Comparison of ENCODE assay signal across 15 cellular contexts in genomic region chr7:17206354-17206905, GRCh38.
DNase-seq lines count a peak whose midpoint lies in the region; ATAC-seq, FAIRE-seq and TF ChIP-seq lines count a peak whose summit lies in the region.
"Had no signal": no experiment of that assay in that cellular context is flagged by ENCODE, and none has a peak within 500 bp of the region (broad histone marks: within the 10 kb centered on the region; RNA-seq: fewer than 3 reads in every experiment).

No MANE protein-coding gene starts in this region.

- peak; percentile 64 for ATAC-seq in DND-41 (ENCODE audit: insufficient read depth, low read depth)
- ATAC-seq in HG03354 (IDR thresholded peaks at IDR 0.05; ENCODE audit: poor library complexity, severe bottlenecking, unreplicated experiment), result peak; percentile 77
- ATAC-seq in RWPE2 (ENCODE audit: low read depth), result peak; percentile 42; the same call in 2 of the 3 replicates
- no peak for ATAC-seq in HG02852 (IDR thresholded peaks at IDR 0.05; ENCODE audit: unreplicated experiment)
- no peak for ATAC-seq in SK-N-SH treated with all-trans-retinoic acid at 6 μM for 48 hours
- ATAC-seq: naive thymus-derived CD8-positive, alpha-beta T cell had no signal

- no peak overlapping the region for H3K4me2 ChIP-seq in DND-41 (ENCODE audit: insufficient read depth, low read length)
- H3K4me2 ChIP-seq in keratinocyte (ENCODE audit: control insufficient read depth, extremely low read depth, insufficient read depth, low read depth, low read length), result peak overlapping the region; percentile 17

- H4K20me1 ChIP-seq in DND-41 (ENCODE audit: insufficient read depth, low read length) (no peaks in the 10 kb centered on the region), keratinocyte (ENCODE audit: control insufficient read depth, extremely low read depth, insufficient read depth, low read length) (no peaks in the 10 kb centered on the region)

- no peak overlapping the region for H2AFZ ChIP-seq in DND-41 (ENCODE audit: low read depth, low read length)
- peak overlapping the region; percentile 4 for H2AFZ ChIP-seq in keratinocyte (ENCODE audit: control insufficient read depth, low read length)

- H3K27me3 ChIP-seq in DND-41 (ENCODE audit: insufficient read depth, low read length, poor library complexity) (no peaks in the 10 kb centered on the region), RWPE2 (ENCODE audit: insufficient read depth, poor library complexity, severe bottlenecking) (no peaks in the 10 kb centered on the region), keratinocyte (ENCODE audit: control insufficient read depth, extremely low read depth, insufficient read depth, low read length) (no peaks in the 10 kb centered on the region)
- H3K27me3 ChIP-seq: uterus had no signal

- H3K4me3 ChIP-seq in DND-41 (ENCODE audit: low read depth in 1 of 2, low read length in 2 of 2) (no peak overlapping the region), RWPE2 (ENCODE audit: severe bottlenecking) (no peak overlapping the region), keratinocyte (ENCODE audit: control insufficient read depth in 2 of 3, extremely low read depth in 1 of 3, insufficient read depth in 2 of 3, low read depth in 1 of 3, low read length in 3 of 3) (no peak overlapping the region)
- H3K4me3 ChIP-seq: uterus had no signal

- H3K9me3 ChIP-seq in DND-41 (ENCODE audit: insufficient read depth, low read length, severe bottlenecking) (no peaks in the 10 kb centered on the region), RWPE2 (ENCODE audit: severe bottlenecking) (no peaks in the 10 kb centered on the region), keratinocyte (ENCODE audit: control insufficient read depth, low read depth, low read length) (no peaks in the 10 kb centered on the region)
- H3K9me3 ChIP-seq: uterus had no signal

- FAIRE-seq in keratinocyte (lab: Jason Lieb, UNC), result no peak
- FAIRE-seq: HTR-8/SVneo had no signal

- H3K4me3 Mint-ChIP-seq in HFFc6, result no peak overlapping the region
- H3K4me3 Mint-ChIP-seq: naive thymus-derived CD8-positive, alpha-beta T cell had no signal

- no peak overlapping the region for H3K9ac ChIP-seq in DND-41 (ENCODE audit: low read depth, low read length)
- H3K9ac ChIP-seq in keratinocyte (ENCODE audit: control insufficient read depth, extremely low read depth, insufficient read depth, low read length), result no peak overlapping the region

- H3K4me1 Mint-ChIP-seq in HFFc6 (ENCODE audit: low read depth), result no peaks in the 10 kb centered on the region

- no peak for TF ChIP-seq CTCF in DND-41 (IDR thresholded peaks at IDR 0.05; ENCODE audit: borderline replicate concordance, extremely low read depth, low read length, poor library complexity, severe bottlenecking)
- TF ChIP-seq CTCF in RWPE2 (IDR thresholded peaks at IDR 0.05; ENCODE audit: poor library complexity, severe bottlenecking), result no peak
- TF ChIP-seq CTCF in keratinocyte (optimal IDR thresholded peaks at IDR 0.05 in 1 of 3, IDR thresholded peaks at IDR 0.05 in 1 of 3, conservative IDR thresholded peaks at IDR 0.05 in 1 of 3; ENCODE audit: extremely low read depth in 1 of 3, insufficient read depth in 2 of 3, low read length in 3 of 3), result no peak
- TF ChIP-seq CTCF in HFFc6 (IDR thresholded peaks at IDR 0.05), result no peak

- H3K9me1 ChIP-seq in keratinocyte (ENCODE audit: control insufficient read depth, extremely low read depth, insufficient read depth, low read length), result no peaks in the 10 kb centered on the region

- no peaks in the 10 kb centered on the region for H3K27me3 Mint-ChIP-seq in HFFc6 (ENCODE audit: insufficient read depth)
- H3K27me3 Mint-ChIP-seq: naive thymus-derived CD8-positive, alpha-beta T cell had no signal

- no peak overlapping the region for H3K27ac Mint-ChIP-seq in HFFc6

- H3K79me2 ChIP-seq in DND-41 (ENCODE audit: insufficient read depth, low read length) (no peaks in the 10 kb centered on the region), keratinocyte (ENCODE audit: control insufficient read depth, insufficient read depth, low read length) (no peaks in the 10 kb centered on the region)

- no peaks in the 10 kb centered on the region for H3K36me3 Mint-ChIP-seq in HFFc6 (ENCODE audit: low read depth)
- H3K36me3 Mint-ChIP-seq: naive thymus-derived CD8-positive, alpha-beta T cell had no signal

- H3K4me1 ChIP-seq in DND-41 (ENCODE audit: insufficient read depth, low read length), result peaks cover 16% of the 10 kb centered on the region
- peaks cover 17% of the 10 kb centered on the region for H3K4me1 ChIP-seq in RWPE2 (ENCODE audit: insufficient read depth, poor library complexity, severe bottlenecking)
- H3K4me1 ChIP-seq in keratinocyte (ENCODE audit: control insufficient read depth, extremely low read depth, insufficient read depth, low read length), result peaks cover 15% of the 10 kb centered on the region
- H3K4me1 ChIP-seq: uterus had no signal

- dilution Hi-C loops in keratinocyte (cut with MboI; ENCODE audit: extremely low pct_ligation_motif_present, low sequenced_read_pairs), result no loop called here

- DNase-seq in DND-41 (no peak), RWPE2 (ENCODE audit: low spot score) (no peak), keratinocyte (ENCODE audit: low read depth, low spot score) (no peak), HFFc6 (no peak), HT-29 (ENCODE audit: low spot score) (no peak)
- DNase-seq: left cardiac atrium; naive thymus-derived CD8-positive, alpha-beta T cell; NCI-H1092 treated with DMSO at 0.1 percent for 48 hours; NCI-H774; Right ventricle myocardium superior; uterus had no signal

- no peaks in the 10 kb centered on the region for H3K9me3 Mint-ChIP-seq in HFFc6

- H3K27ac ChIP-seq in DND-41 (ENCODE audit: low read length) (0 out of 2 replicates have a peak overlapping the region, but pooled peaks have one; percentile 19), RWPE2 (ENCODE audit: poor library complexity, severe bottlenecking) (peak overlapping the region; percentile 8), keratinocyte (ENCODE audit: control insufficient read depth, insufficient read depth, low read length) (peak overlapping the region; percentile 15)
- H3K27ac ChIP-seq: uterus had no signal

- H3K36me3 ChIP-seq in DND-41 (ENCODE audit: insufficient read depth, low read length), result no peaks in the 10 kb centered on the region
- H3K36me3 ChIP-seq in RWPE2 (ENCODE audit: low read depth), result no peaks in the 10 kb centered on the region
- H3K36me3 ChIP-seq in keratinocyte (ENCODE audit: control insufficient read depth in 2 of 2, extremely low read depth in 1 of 2, insufficient read depth in 2 of 2, low read length in 2 of 2), result no peaks in the 10 kb centered on the region
- H3K36me3 ChIP-seq: uterus had no signal

TF ChIP-seq in SK-N-SH treated with all-trans-retinoic acid at 6 μM for 48 hours, 23 proteins besides CTCF, POLR2A, EP300 and RAD21:
- no peak for TF ChIP-seq CSRNP3 (CRISPR knock-in tag; IDR thresholded peaks at IDR 0.05)

Comparison
In these comparisons a context has a peak if more than half of its experiments do, and no peak if none do; other contexts are left out.
1. ATAC-seq: peak in DND-41 (single experiment), HG03354 (single experiment) and RWPE2 (single experiment); none in HG02852 (single experiment) and SK-N-SH treated with all-trans-retinoic acid at 6 μM for 48 hours (single experiment).
2. Peak in every context shown above with its lines, with median percentiles within 50 percentile points of each other: H3K27ac ChIP-seq.